ENCODE assay signal across 30 cellular contexts in genomic region chr12:82666830-82667229, GRCh38.
"Had no signal": no experiment of that assay in that cellular context is flagged by ENCODE, and none has a peak within 500 bp of the region (broad histone marks: within the 10 kb centered on the region; RNA-seq: fewer than 3 reads in every experiment).

No MANE protein-coding gene starts in this region.

- H3K4me1 ChIP-seq: parathyroid adenoma, psoas muscle, right lobe of liver, suprapubic skin, testis, tibial artery, transverse colon, upper lobe of right lung, uterus had no signal

- ATAC-seq: naive thymus-derived CD8-positive, alpha-beta T cell; natural killer cell treated with Interleukin-12 subunit alpha and Interleukin-12 subunit beta and Interleukin-15 and Interleukin-18, amount 100 ng/mL, for 72 hours; psoas muscle; right cardiac atrium; right lobe of liver; stimulated activated memory B cell treated with anti-CD40 and anti-IgM and Interleukin-4, amounts not matched to agents 10 μg/mL and 1 μg/mL and 100 μg/mL, for 72 hours; upper lobe of right lung had no signal

- H3K27me3 Mint-ChIP-seq: progenitor cell of endocrine pancreas, type B pancreatic cell had no signal

- H3K36me3 Mint-ChIP-seq: naive B cell; naive thymus-derived CD8-positive, alpha-beta T cell; natural killer cell treated with Interleukin-12 subunit alpha and Interleukin-12 subunit beta and Interleukin-15 and Interleukin-18, amount 100 ng/mL, for 72 hours; stimulated activated memory B cell treated with anti-CD40 and anti-IgM and Interleukin-4, amounts not matched to agents 10 μg/mL and 1 μg/mL and 100 μg/mL, for 72 hours; type B pancreatic cell had no signal

- H3K4me3 Mint-ChIP-seq: naive B cell; naive thymus-derived CD8-positive, alpha-beta T cell; natural killer cell treated with Interleukin-12 subunit alpha and Interleukin-12 subunit beta and Interleukin-15 and Interleukin-18, amount 100 ng/mL, for 72 hours; nephron progenitor cell; neural crest cell; stimulated activated memory B cell treated with anti-CD40 and anti-IgM and Interleukin-4, amounts not matched to agents 10 μg/mL and 1 μg/mL and 100 μg/mL, for 72 hours; stimulated activated naive CD8-positive, alpha-beta T cell treated with anti-CD3 and anti-CD28 coated beads, Interleukin-15, Interleukin-2, amounts not matched to agents 100 ng/mL and 50 ng/mL, for 24 hours; type B pancreatic cell had no signal

- DNase-seq: naive B cell; naive thymus-derived CD8-positive, alpha-beta T cell; nephron progenitor cell; occipital lobe; ovary; posterior cingulate gyrus; psoas muscle; right cardiac atrium; right lobe of liver; sigmoid colon; small intestine; stimulated activated CD4-positive, alpha-beta T cell treated with anti-CD3 and anti-CD28 coated beads, Interleukin-15, amount 100 ng/mL, for 24 hours; stimulated activated CD4-positive, alpha-beta T cell treated with anti-CD3 and anti-CD28 coated beads, Interleukin-2, amount 100 ng/mL, for 24 hours; stimulated activated CD4-positive, alpha-beta T cell treated with anti-CD3 and anti-CD28 coated beads, Interleukin-2, amount 100 ng/mL, for 48 hours; stimulated activated CD4-positive, alpha-beta T cell treated with anti-CD3 and anti-CD28 coated beads, Interleukin-4, amount 100 ng/mL, for 24 hours; stimulated activated naive CD4-positive, alpha-beta T cell; substantia nigra; testis; tibial artery; transverse colon; upper lobe of right lung; uterus had no signal

- H3K27me3 ChIP-seq: ovary, right lobe of liver, sigmoid colon, suprapubic skin, testis, tibial artery, transverse colon, upper lobe of right lung, uterus had no signal

- H3K27ac ChIP-seq: ovary, parathyroid adenoma, psoas muscle, right lobe of liver, sigmoid colon, suprapubic skin, testis, tibial artery, transverse colon, upper lobe of right lung, uterus had no signal

- H3K79me2 ChIP-seq: parathyroid adenoma had no signal

- H2AFZ ChIP-seq: parathyroid adenoma had no signal

- H3K9me3 ChIP-seq: ovary, psoas muscle, right lobe of liver, sigmoid colon, suprapubic skin, testis, tibial artery, transverse colon, upper lobe of right lung, uterus had no signal

- H3K27ac Mint-ChIP-seq: naive B cell; naive thymus-derived CD8-positive, alpha-beta T cell; natural killer cell treated with Interleukin-12 subunit alpha and Interleukin-12 subunit beta and Interleukin-15 and Interleukin-18, amount 100 ng/mL, for 72 hours; nephron progenitor cell; progenitor cell of endocrine pancreas; stimulated activated memory B cell treated with anti-CD40 and anti-IgM and Interleukin-4, amounts not matched to agents 10 μg/mL and 1 μg/mL and 100 μg/mL, for 72 hours; stimulated activated naive CD8-positive, alpha-beta T cell treated with anti-CD3 and anti-CD28 coated beads, Interleukin-15, Interleukin-2, amounts not matched to agents 100 ng/mL and 50 ng/mL, for 24 hours; type B pancreatic cell had no signal

- H3K9me3 Mint-ChIP-seq: naive thymus-derived CD8-positive, alpha-beta T cell; nephron progenitor cell; neural crest cell; stimulated activated naive CD8-positive, alpha-beta T cell treated with anti-CD3 and anti-CD28 coated beads, Interleukin-15, Interleukin-2, amounts not matched to agents 100 ng/mL and 50 ng/mL, for 24 hours; type B pancreatic cell had no signal

- H3K4me3 ChIP-seq: ovary, psoas muscle, right lobe of liver, sigmoid colon, suprapubic skin, testis, tibial artery, transverse colon, upper lobe of right lung, uterus had no signal

- H3K36me3 ChIP-seq: ovary, right lobe of liver, sigmoid colon, suprapubic skin, tibial artery, transverse colon, upper lobe of right lung, uterus had no signal

- H3K4me1 Mint-ChIP-seq: naive B cell; naive thymus-derived CD8-positive, alpha-beta T cell; stimulated activated memory B cell treated with anti-CD40 and anti-IgM and Interleukin-4, amounts not matched to agents 10 μg/mL and 1 μg/mL and 100 μg/mL, for 72 hours had no signal

- H3K9ac ChIP-seq: parathyroid adenoma had no signal
